ENCODE assay signal across 10 cellular contexts in genomic region chr10:115432188-115432819, GRCh38.
A peak's percentile ranks its signal among the peaks of the same experiment; 100 is the strongest.
DNase-seq lines count a peak whose midpoint lies in the region; TF ChIP-seq lines count a peak whose summit lies in the region.
"Had no signal": no experiment of that assay in that cellular context is flagged by ENCODE, and none has a peak within 500 bp of the region (broad histone marks: within the 10 kb centered on the region; RNA-seq: fewer than 3 reads in every experiment).

No MANE protein-coding gene starts in this region.

- H3K27ac ChIP-seq in dorsolateral prefrontal cortex: no peak overlapping the region
- no peak overlapping the region for H3K27ac ChIP-seq in substantia nigra (ENCODE audit: low read depth, low read length, poor library complexity, severe bottlenecking)
- H3K27ac ChIP-seq: BLaER1 had no signal

- H3K4me1 ChIP-seq in skeletal muscle satellite cell (ENCODE audit: control insufficient read depth, insufficient read depth, low read length): peaks cover 9% of the 10 kb centered on the region
- H3K4me1 ChIP-seq: BLaER1 had no signal

- H3K4me2 ChIP-seq in skeletal muscle satellite cell (ENCODE audit: low read length): no peak overlapping the region
- H3K4me2 ChIP-seq: BLaER1 had no signal

- H3K36me3 ChIP-seq in skeletal muscle satellite cell (ENCODE audit: insufficient read depth, low read length): no peaks in the 10 kb centered on the region
- H3K36me3 ChIP-seq: BLaER1 had no signal

- H3K27me3 ChIP-seq in dorsolateral prefrontal cortex (no peaks in the 10 kb centered on the region), skeletal muscle satellite cell (ENCODE audit: control insufficient read depth, insufficient read depth, low read length) (no peaks in the 10 kb centered on the region)
- H3K27me3 ChIP-seq: BLaER1 had no signal

- peak in 29 of 56 donors; percentile 1 to 52 (median 26) for TF ChIP-seq CTCF in dorsolateral prefrontal cortex (IDR thresholded peaks at IDR 0.05 in 54 of 56, conservative IDR thresholded peaks at IDR 0.05 in 2 of 56; ENCODE audit: low read depth in 1 of 56, partially characterized antibody in 56 of 56)

- no peaks in the 10 kb centered on the region for H3K9me3 ChIP-seq in skeletal muscle satellite cell (replicated peaks; ENCODE audit: low read length)
- H3K9me3 ChIP-seq: BLaER1 had no signal

- intact Hi-C loops in dorsolateral prefrontal cortex (cut with DNase I): loop anchor here in 1 of 2 donors (10.0 kb wide), 1 partner anchor 952 kb away; no protein-coding TSS in a partner anchor

- H3K9ac ChIP-seq in skeletal muscle satellite cell (ENCODE audit: low read depth, low read length): peak overlapping the region; percentile 26
- H3K9ac ChIP-seq: BLaER1 had no signal

- H3K4me3 ChIP-seq in dorsolateral prefrontal cortex (no peak overlapping the region), skeletal muscle satellite cell (ENCODE audit: low read length) (no peak overlapping the region)
- H3K4me3 ChIP-seq: BLaER1 had no signal

- DNase-seq in NCI-H82 (lab: John Stamatoyannopoulos, UW) (peak; percentile 57), NCI-H82 treated with DMSO at 0.1 percent for 48 hours (lab: John Stamatoyannopoulos, UW; ENCODE audit: unreplicated experiment) (no peak), NCI-H2227 treated with DMSO at 0.1 percent for 48 hours (lab: John Stamatoyannopoulos, UW) (peak; percentile 4), dorsolateral prefrontal cortex (no peak), ecto neural progenitor cell (ENCODE audit: low spot score) (no peak), substantia nigra (lab: John Stamatoyannopoulos, UW) (no peak)
- DNase-seq in NK-92 treated with Interleukin-12 subunit alpha and Interleukin-12 subunit beta, amount 100 ng/mL, for 24 hours (lab: John Stamatoyannopoulos, UW): no peak
- DNase-seq: stimulated activated naive CD4-positive, alpha-beta T cell treated with Interleukin-2 at 50 U/mL for 16 hours had no signal

Comparison
In these comparisons a context has a peak if more than half of its experiments do, and no peak if none do; other contexts are left out.
1. DNase-seq: peak in NCI-H82 (single experiment) and NCI-H2227 treated with DMSO at 0.1 percent for 48 hours (single experiment); none in NCI-H82 treated with DMSO at 0.1 percent for 48 hours (single experiment), dorsolateral prefrontal cortex (0 of 10), ecto neural progenitor cell (single experiment), substantia nigra (0 of 49) and NK-92 treated with Interleukin-12 subunit alpha and Interleukin-12 subunit beta, amount 100 ng/mL, for 24 hours (single experiment).